Comparison of ENCODE assay signal across 16 cellular contexts in the genomic region with DNA sequence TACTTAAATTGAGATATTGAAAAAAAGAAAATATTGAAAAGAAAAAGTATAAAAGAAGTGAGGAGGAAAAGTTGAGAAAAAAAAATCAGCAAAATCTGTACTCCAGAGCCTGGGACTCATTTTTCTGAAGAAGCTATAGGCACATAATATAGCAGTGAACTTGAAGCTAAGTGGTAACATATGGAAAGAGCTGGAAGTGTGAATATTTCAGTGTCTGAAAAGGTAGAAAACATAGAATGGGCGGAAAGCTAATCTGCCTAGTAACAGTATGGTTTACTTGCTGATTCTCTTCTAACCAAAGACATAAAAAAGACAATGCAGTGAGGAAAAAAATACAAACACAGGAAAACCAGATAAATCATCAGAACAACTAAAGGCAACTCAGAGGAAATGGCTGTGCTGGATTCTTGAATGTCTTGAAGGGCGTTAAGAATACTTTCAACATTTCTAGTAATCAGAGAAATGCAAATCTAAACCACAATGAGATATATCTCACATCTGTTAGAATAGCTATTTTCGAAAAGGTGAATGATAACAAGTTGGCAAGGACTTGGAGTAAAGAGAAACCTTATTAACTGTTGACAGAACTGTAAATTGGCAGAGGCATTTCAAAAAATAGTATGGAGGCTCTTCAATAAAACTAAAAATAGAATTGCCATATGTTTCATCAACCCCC.
DNase-seq lines count a peak whose midpoint lies in the region; ATAC-seq and TF ChIP-seq lines count a peak whose summit lies in the region.
"Had no signal": no experiment of that assay in that cellular context is flagged by ENCODE, and none has a peak within 500 bp of the region (broad histone marks: within the 10 kb centered on the region; RNA-seq: fewer than 3 reads in every experiment).

No MANE protein-coding gene starts in this region.

- no peak overlapping the region for H3K4me3 ChIP-seq in GM12865 (ENCODE audit: low read depth, low read length)
- H3K4me3 ChIP-seq: cardiac muscle cell, prostate gland had no signal

- peak; percentile 88 for ATAC-seq in GM19455 (IDR thresholded peaks at IDR 0.05; ENCODE audit: unreplicated experiment)
- ATAC-seq in HG02884 (IDR thresholded peaks at IDR 0.05; ENCODE audit: unreplicated experiment): peak; percentile 77
- ATAC-seq in HG03571 (IDR thresholded peaks at IDR 0.05; ENCODE audit: unreplicated experiment): peak; percentile 85
- ATAC-seq in activated naive CD4-positive, alpha-beta T cell treated with anti-CD3 and anti-CD28 coated beads, Interleukin-2, amount 50 U/mL, for 72 hours: no peak

- TF ChIP-seq CTCF in GM12865 (IDR thresholded peaks at IDR 0.05; ENCODE audit: insufficient read depth, low read depth, low read length, missing control alignments): no peak

- intact Hi-C loops in activated T-helper 2 cell treated with anti-CD3 and anti-CD28 coated beads, Interferon-gamma antibody, Interleukin-2, Interleukin-4, amounts not matched to agents 10 μg/mL and 5 μg/mL and 100 μg/mL, durations not matched to agents 14 hours and 24 hours and 36 hours (cut with micrococcal nuclease): no loop called here

- H3K4me1 Mint-ChIP-seq in activated T-helper 2 cell treated with anti-CD3 and anti-CD28 coated beads, Interferon-gamma antibody, Interleukin-2, Interleukin-4, amounts not matched to agents 10 μg/mL and 5 μg/mL and 100 μg/mL, durations not matched to agents 14 hours and 24 hours and 36 hours (ENCODE audit: low read depth): no peaks in the 10 kb centered on the region
- H3K4me1 Mint-ChIP-seq: activated naive CD4-positive, alpha-beta T cell treated with anti-CD3 and anti-CD28 coated beads, Interleukin-2, amount 10 ng/mL, durations not matched to agents 7 days and 5 days had no signal

- H3K4me3 Mint-ChIP-seq in activated T-helper 2 cell treated with anti-CD3 and anti-CD28 coated beads, Interferon-gamma antibody, Interleukin-2, Interleukin-4, amounts not matched to agents 10 μg/mL and 5 μg/mL and 100 μg/mL, durations not matched to agents 14 hours and 24 hours and 36 hours (ENCODE audit: low read depth): no peak overlapping the region
- H3K4me3 Mint-ChIP-seq: activated naive CD4-positive, alpha-beta T cell treated with anti-CD3 and anti-CD28 coated beads, Interleukin-2, amount 10 ng/mL, durations not matched to agents 7 days and 5 days; type B pancreatic cell had no signal

- no peaks in the 10 kb centered on the region for H3K36me3 Mint-ChIP-seq in activated T-helper 2 cell treated with anti-CD3 and anti-CD28 coated beads, Interferon-gamma antibody, Interleukin-2, Interleukin-4, amounts not matched to agents 10 μg/mL and 5 μg/mL and 100 μg/mL, durations not matched to agents 14 hours and 24 hours and 36 hours (ENCODE audit: low read depth)
- no peaks in the 10 kb centered on the region for H3K36me3 Mint-ChIP-seq in activated naive CD4-positive, alpha-beta T cell treated with anti-CD3 and anti-CD28 coated beads, Interleukin-2, amount 50 U/mL, for 72 hours
- H3K36me3 Mint-ChIP-seq: activated naive CD4-positive, alpha-beta T cell treated with anti-CD3 and anti-CD28 coated beads, Interleukin-2, amount 10 ng/mL, durations not matched to agents 7 days and 5 days; type B pancreatic cell had no signal

- H3K27ac Mint-ChIP-seq in activated T-helper 2 cell treated with anti-CD3 and anti-CD28 coated beads, Interferon-gamma antibody, Interleukin-2, Interleukin-4, amounts not matched to agents 10 μg/mL and 5 μg/mL and 100 μg/mL, durations not matched to agents 14 hours and 24 hours and 36 hours: no peak overlapping the region
- H3K27ac Mint-ChIP-seq in activated naive CD4-positive, alpha-beta T cell treated with anti-CD3 and anti-CD28 coated beads, Interleukin-2, amount 50 U/mL, for 72 hours: no peak overlapping the region
- H3K27ac Mint-ChIP-seq: activated naive CD4-positive, alpha-beta T cell treated with anti-CD3 and anti-CD28 coated beads, Interleukin-2, amount 10 ng/mL, durations not matched to agents 7 days and 5 days; type B pancreatic cell had no signal

- H3K27me3 Mint-ChIP-seq in activated T-helper 2 cell treated with anti-CD3 and anti-CD28 coated beads, Interferon-gamma antibody, Interleukin-2, Interleukin-4, amounts not matched to agents 10 μg/mL and 5 μg/mL and 100 μg/mL, durations not matched to agents 14 hours and 24 hours and 36 hours (ENCODE audit: low read depth): no peaks in the 10 kb centered on the region
- H3K27me3 Mint-ChIP-seq: activated naive CD4-positive, alpha-beta T cell treated with anti-CD3 and anti-CD28 coated beads, Interleukin-2, amount 10 ng/mL, durations not matched to agents 7 days and 5 days; type B pancreatic cell had no signal

- H3K9me3 Mint-ChIP-seq in activated T-helper 2 cell treated with anti-CD3 and anti-CD28 coated beads, Interferon-gamma antibody, Interleukin-2, Interleukin-4, amounts not matched to agents 10 μg/mL and 5 μg/mL and 100 μg/mL, durations not matched to agents 14 hours and 24 hours and 36 hours: peaks cover 38% of the 10 kb centered on the region
- H3K9me3 Mint-ChIP-seq in activated naive CD4-positive, alpha-beta T cell treated with anti-CD3 and anti-CD28 coated beads, Interleukin-2, amount 50 U/mL, for 72 hours: peaks cover 0 to 10% of the 10 kb centered on the region in 2 donors
- H3K9me3 Mint-ChIP-seq: activated naive CD4-positive, alpha-beta T cell treated with anti-CD3 and anti-CD28 coated beads, Interleukin-2, amount 10 ng/mL, durations not matched to agents 7 days and 5 days; type B pancreatic cell had no signal

- DNase-seq in GM12865 (ENCODE audit: low read depth) (peak; percentile 3), NCI-H2029 (lab: John Stamatoyannopoulos, UW) (no peak)
- no peak for DNase-seq in activated T-helper 2 cell treated with anti-CD3 and anti-CD28 coated beads, Interferon-gamma antibody, Interleukin-2, Interleukin-4, amounts not matched to agents 10 μg/mL and 5 μg/mL and 100 μg/mL, durations not matched to agents 14 hours and 24 hours and 36 hours (ENCODE audit: low spot score)
- no peak for DNase-seq in activated effector memory CD4-positive, alpha-beta T cell treated with anti-CD3 and anti-CD28 coated beads, Interleukin-2, amount 50 U/mL, for 16 hours
- no peak for DNase-seq in activated naive CD4-positive, alpha-beta T cell treated with anti-CD3 and anti-CD28 coated beads, Interleukin-2, amount 50 U/mL, for 72 hours (ENCODE audit: low spot score in 2 of 2)
- DNase-seq: ACHN; activated naive CD4-positive, alpha-beta T cell treated with anti-CD3 and anti-CD28 coated beads, Interleukin-2, amount 10 ng/mL, durations not matched to agents 7 days and 5 days; KBM-7; NCI-H2081 treated with DMSO at 0.1 percent for 48 hours; SIG-M5 had no signal

Comparison
In these comparisons a context has a peak if more than half of its experiments do, and no peak if none do; other contexts are left out.
1. ATAC-seq: peak in GM19455 (single experiment), HG02884 (single experiment) and HG03571 (single experiment); none in activated naive CD4-positive, alpha-beta T cell treated with anti-CD3 and anti-CD28 coated beads, Interleukin-2, amount 50 U/mL, for 72 hours (0 of 2).